Comparison of ENCODE assay signal across 1 cellular context in the genomic region with DNA sequence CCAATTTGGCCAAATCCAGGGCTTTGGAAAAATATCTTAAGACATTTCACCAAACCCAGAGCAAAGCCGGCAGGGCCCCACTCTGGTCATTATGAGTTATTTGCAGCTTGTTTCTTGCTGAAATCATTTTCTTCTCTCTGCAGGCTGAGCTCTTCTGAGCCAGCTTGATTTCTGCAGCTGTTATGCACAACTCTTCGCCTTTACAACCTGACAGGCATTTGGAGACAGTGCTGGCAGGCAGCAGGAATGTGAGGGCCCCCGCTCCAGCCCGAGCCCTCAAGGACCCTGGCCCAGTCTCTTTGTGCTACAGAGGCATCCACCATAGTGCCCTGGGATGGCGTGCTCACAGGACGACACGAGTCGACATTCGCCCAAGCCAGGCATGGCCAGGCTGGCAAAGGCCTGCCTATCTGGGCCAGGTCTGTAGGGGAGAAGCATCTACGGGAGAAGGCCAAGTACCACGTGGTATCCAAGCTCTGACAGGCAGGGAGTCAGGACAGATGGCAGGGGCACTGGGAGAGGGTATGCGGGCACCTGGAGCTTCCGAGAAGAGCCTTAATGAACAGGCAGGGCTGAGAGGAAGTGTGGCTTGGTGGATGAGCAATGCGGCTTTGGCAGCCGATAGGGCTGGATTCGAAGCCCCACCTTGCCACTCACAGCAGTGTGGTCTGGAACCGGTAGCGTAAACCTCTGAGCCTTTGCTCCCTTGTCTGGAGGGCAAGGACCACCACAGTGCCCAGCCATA.
TF ChIP-seq lines count a peak whose summit lies in the region.

No MANE protein-coding gene starts in this region.

TF ChIP-seq in H1, 55 proteins besides CTCF, POLR2A, EP300 and RAD21:
- TF ChIP-seq TAF7 (optimal IDR thresholded peaks at IDR 0.05; ENCODE audit: borderline replicate concordance, low read depth, low read length) (no peak), SAP30 (IDR thresholded peaks at IDR 0.05; ENCODE audit: insufficient read depth, insufficient replicate concordance, low read length) (no peak), PHF8 (conservative IDR thresholded peaks at IDR 0.05; ENCODE audit: low read depth, low read length) (no peak), HDAC2 (IDR thresholded peaks at IDR 0.05; ENCODE audit: borderline replicate concordance in 1 of 2, low read depth in 2 of 2, low read length in 2 of 2) (no peak), SIX5 (IDR thresholded peaks at IDR 0.05; ENCODE audit: low read depth, low read length) (no peak), SRF (IDR thresholded peaks at IDR 0.05; ENCODE audit: low read depth, low read length) (no peak), KDM1A (IDR thresholded peaks at IDR 0.05; ENCODE audit: borderline replicate concordance, low read length) (no peak), CEBPB (IDR thresholded peaks at IDR 0.05; ENCODE audit: low read depth, low read length) (no peak)
- TF ChIP-seq, protein P1, sequence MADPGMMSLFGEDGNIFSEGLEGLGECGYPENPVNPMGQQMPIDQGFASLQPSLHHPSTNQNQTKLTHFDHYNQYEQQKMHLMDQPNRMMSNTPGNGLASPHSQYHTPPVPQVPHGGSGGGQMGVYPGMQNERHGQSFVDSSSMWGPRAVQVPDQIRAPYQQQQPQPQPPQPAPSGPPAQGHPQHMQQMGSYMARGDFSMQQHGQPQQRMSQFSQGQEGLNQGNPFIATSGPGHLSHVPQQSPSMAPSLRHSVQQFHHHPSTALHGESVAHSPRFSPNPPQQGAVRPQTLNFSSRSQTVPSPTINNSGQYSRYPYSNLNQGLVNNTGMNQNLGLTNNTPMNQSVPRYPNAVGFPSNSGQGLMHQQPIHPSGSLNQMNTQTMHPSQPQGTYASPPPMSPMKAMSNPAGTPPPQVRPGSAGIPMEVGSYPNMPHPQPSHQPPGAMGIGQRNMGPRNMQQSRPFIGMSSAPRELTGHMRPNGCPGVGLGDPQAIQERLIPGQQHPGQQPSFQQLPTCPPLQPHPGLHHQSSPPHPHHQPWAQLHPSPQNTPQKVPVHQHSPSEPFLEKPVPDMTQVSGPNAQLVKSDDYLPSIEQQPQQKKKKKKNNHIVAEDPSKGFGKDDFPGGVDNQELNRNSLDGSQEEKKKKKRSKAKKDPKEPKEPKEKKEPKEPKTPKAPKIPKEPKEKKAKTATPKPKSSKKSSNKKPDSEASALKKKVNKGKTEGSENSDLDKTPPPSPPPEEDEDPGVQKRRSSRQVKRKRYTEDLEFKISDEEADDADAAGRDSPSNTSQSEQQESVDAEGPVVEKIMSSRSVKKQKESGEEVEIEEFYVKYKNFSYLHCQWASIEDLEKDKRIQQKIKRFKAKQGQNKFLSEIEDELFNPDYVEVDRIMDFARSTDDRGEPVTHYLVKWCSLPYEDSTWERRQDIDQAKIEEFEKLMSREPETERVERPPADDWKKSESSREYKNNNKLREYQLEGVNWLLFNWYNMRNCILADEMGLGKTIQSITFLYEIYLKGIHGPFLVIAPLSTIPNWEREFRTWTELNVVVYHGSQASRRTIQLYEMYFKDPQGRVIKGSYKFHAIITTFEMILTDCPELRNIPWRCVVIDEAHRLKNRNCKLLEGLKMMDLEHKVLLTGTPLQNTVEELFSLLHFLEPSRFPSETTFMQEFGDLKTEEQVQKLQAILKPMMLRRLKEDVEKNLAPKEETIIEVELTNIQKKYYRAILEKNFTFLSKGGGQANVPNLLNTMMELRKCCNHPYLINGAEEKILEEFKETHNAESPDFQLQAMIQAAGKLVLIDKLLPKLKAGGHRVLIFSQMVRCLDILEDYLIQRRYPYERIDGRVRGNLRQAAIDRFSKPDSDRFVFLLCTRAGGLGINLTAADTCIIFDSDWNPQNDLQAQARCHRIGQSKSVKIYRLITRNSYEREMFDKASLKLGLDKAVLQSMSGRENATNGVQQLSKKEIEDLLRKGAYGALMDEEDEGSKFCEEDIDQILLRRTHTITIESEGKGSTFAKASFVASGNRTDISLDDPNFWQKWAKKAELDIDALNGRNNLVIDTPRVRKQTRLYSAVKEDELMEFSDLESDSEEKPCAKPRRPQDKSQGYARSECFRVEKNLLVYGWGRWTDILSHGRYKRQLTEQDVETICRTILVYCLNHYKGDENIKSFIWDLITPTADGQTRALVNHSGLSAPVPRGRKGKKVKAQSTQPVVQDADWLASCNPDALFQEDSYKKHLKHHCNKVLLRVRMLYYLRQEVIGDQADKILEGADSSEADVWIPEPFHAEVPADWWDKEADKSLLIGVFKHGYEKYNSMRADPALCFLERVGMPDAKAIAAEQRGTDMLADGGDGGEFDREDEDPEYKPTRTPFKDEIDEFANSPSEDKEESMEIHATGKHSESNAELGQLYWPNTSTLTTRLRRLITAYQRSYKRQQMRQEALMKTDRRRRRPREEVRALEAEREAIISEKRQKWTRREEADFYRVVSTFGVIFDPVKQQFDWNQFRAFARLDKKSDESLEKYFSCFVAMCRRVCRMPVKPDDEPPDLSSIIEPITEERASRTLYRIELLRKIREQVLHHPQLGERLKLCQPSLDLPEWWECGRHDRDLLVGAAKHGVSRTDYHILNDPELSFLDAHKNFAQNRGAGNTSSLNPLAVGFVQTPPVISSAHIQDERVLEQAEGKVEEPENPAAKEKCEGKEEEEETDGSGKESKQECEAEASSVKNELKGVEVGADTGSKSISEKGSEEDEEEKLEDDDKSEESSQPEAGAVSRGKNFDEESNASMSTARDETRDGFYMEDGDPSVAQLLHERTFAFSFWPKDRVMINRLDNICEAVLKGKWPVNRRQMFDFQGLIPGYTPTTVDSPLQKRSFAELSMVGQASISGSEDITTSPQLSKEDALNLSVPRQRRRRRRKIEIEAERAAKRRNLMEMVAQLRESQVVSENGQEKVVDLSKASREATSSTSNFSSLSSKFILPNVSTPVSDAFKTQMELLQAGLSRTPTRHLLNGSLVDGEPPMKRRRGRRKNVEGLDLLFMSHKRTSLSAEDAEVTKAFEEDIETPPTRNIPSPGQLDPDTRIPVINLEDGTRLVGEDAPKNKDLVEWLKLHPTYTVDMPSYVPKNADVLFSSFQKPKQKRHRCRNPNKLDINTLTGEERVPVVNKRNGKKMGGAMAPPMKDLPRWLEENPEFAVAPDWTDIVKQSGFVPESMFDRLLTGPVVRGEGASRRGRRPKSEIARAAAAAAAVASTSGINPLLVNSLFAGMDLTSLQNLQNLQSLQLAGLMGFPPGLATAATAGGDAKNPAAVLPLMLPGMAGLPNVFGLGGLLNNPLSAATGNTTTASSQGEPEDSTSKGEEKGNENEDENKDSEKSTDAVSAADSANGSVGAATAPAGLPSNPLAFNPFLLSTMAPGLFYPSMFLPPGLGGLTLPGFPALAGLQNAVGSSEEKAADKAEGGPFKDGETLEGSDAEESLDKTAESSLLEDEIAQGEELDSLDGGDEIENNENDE (IDR thresholded peaks at IDR 0.05; ENCODE audit: insufficient replicate concordance, low read length): no peak
- TF ChIP-seq, protein P2, sequence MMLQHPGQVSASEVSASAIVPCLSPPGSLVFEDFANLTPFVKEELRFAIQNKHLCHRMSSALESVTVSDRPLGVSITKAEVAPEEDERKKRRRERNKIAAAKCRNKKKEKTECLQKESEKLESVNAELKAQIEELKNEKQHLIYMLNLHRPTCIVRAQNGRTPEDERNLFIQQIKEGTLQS (IDR thresholded peaks at IDR 0.05; ENCODE audit: insufficient read depth, low read depth, low read length): no peak
- TF ChIP-seq, protein P3, sequence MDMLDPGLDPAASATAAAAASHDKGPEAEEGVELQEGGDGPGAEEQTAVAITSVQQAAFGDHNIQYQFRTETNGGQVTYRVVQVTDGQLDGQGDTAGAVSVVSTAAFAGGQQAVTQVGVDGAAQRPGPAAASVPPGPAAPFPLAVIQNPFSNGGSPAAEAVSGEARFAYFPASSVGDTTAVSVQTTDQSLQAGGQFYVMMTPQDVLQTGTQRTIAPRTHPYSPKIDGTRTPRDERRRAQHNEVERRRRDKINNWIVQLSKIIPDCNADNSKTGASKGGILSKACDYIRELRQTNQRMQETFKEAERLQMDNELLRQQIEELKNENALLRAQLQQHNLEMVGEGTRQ (IDR thresholded peaks at IDR 0.05; ENCODE audit: low read length): no peak
TF ChIP-seq in H1: peak in this region for 0.
